ENCODE assay signal across 9 cellular contexts in the genomic region with DNA sequence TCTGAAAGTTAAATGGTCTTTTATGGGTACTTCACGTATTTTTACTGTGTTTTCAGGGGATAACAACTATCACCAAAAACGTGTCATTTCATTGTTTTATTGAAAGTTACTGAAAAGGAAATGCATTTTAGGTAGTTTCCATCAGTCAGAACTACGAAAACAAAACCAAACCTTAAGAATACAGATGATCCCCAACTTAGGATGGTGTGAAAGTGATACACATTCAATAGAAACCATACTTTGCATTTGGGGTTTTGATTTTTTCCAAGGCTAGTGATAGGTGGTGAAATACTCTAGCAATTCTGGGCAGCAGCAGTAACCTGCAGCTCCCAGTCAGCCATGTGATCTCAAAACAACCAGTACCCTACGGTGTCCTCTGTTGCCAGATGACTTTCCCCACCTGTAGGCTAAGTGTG.
DNase-seq lines count a peak whose midpoint lies in the region; ATAC-seq and TF ChIP-seq lines count a peak whose summit lies in the region.
"Had no signal": no experiment of that assay in that cellular context is flagged by ENCODE, and none has a peak within 500 bp of the region (broad histone marks: within the 10 kb centered on the region; RNA-seq: fewer than 3 reads in every experiment).

No MANE protein-coding gene starts in this region.

- no peaks in the 10 kb centered on the region for H3K79me2 ChIP-seq in KMS-11 (ENCODE audit: insufficient read depth, low read depth)

- no peak overlapping the region for H3K27ac ChIP-seq in KMS-11

- no peaks in the 10 kb centered on the region for H3K9me3 Mint-ChIP-seq in activated T-cell treated with anti-CD3 and anti-CD28 coated beads, Interleukin-2, amount 50 U/mL, for 24 hours

- DNase-seq in activated T-cell treated with anti-CD3 and anti-CD28 coated beads, Interleukin-2, amount 50 U/mL, for 24 hours: no peak
- DNase-seq in activated T-cell treated with anti-CD3 and anti-CD28 coated beads for 4 hours: no peak
- DNase-seq in stimulated activated naive CD8-positive, alpha-beta T cell treated with anti-CD3 and anti-CD28 coated beads, Interleukin-15, Interleukin-2, amounts not matched to agents 100 U/mL and 50 U/mL, for 24 hours: no peak
- DNase-seq in globus pallidus (ENCODE audit: low spot score): no peak
- DNase-seq in NCI-H526 treated with DMSO at 0.1 percent for 48 hours (lab: John Stamatoyannopoulos, UW): no peak
- no peak for DNase-seq in HAP-1 (ENCODE audit: low spot score in 2 of 2)
- DNase-seq: NCI-H146 had no signal

- in situ Hi-C loops in HAP-1 (cut with MboI; ENCODE audit: low sequenced_read_pairs): no loop called here

- ATAC-seq in HG02759 (IDR thresholded peaks at IDR 0.05; ENCODE audit: unreplicated experiment): peak; percentile 30
- peak; percentile 64 for ATAC-seq in stimulated activated naive CD8-positive, alpha-beta T cell treated with anti-CD3 and anti-CD28 coated beads, Interleukin-15, Interleukin-2, amounts not matched to agents 100 U/mL and 50 U/mL, for 24 hours

- no peaks in the 10 kb centered on the region for H3K27me3 ChIP-seq in KMS-11 (ENCODE audit: insufficient read depth, low read depth)
- H3K27me3 ChIP-seq in HAP-1 (ENCODE audit: low read depth): no peaks in the 10 kb centered on the region

- H3K4me3 ChIP-seq in KMS-11 (IDR thresholded peaks at IDR 0.05; ENCODE audit: insufficient read depth, low read depth, low read length): no peak overlapping the region
- no peak overlapping the region for H3K4me3 ChIP-seq in HAP-1

- H3K27me3 Mint-ChIP-seq in activated T-cell treated with anti-CD3 and anti-CD28 coated beads, Interleukin-2, amount 50 U/mL, for 24 hours: no peaks in the 10 kb centered on the region

- H3K4me2 ChIP-seq in KMS-11: peak overlapping the region; percentile 19

- H3K36me3 ChIP-seq in KMS-11 (ENCODE audit: insufficient read depth) (no peaks in the 10 kb centered on the region), HAP-1 (replicated peaks) (no peaks in the 10 kb centered on the region)

- H3K4me3 Mint-ChIP-seq in activated T-cell treated with anti-CD3 and anti-CD28 coated beads, Interleukin-2, amount 50 U/mL, for 24 hours: peak overlapping the region; percentile 55

- H3K36me3 Mint-ChIP-seq in activated T-cell treated with anti-CD3 and anti-CD28 coated beads, Interleukin-2, amount 50 U/mL, for 24 hours (ENCODE audit: low read depth): no peaks in the 10 kb centered on the region

- peaks cover 97% of the 10 kb centered on the region for H3K4me1 Mint-ChIP-seq in activated T-cell treated with anti-CD3 and anti-CD28 coated beads, Interleukin-2, amount 50 U/mL, for 24 hours (ENCODE audit: low read depth)

- no peaks in the 10 kb centered on the region for H4K20me1 ChIP-seq in KMS-11 (ENCODE audit: insufficient read depth)

- no peak overlapping the region for H2AFZ ChIP-seq in KMS-11 (ENCODE audit: low read depth)

- peak overlapping the region; percentile 69 for H3K27ac Mint-ChIP-seq in activated T-cell treated with anti-CD3 and anti-CD28 coated beads, Interleukin-2, amount 50 U/mL, for 24 hours

- H3K9ac ChIP-seq in KMS-11: no peak overlapping the region

- H3K4me1 ChIP-seq in KMS-11 (ENCODE audit: low read depth, poor library complexity, severe bottlenecking): peaks cover 76% of the 10 kb centered on the region
- peaks cover 7% of the 10 kb centered on the region for H3K4me1 ChIP-seq in HAP-1

- H3K9me3 ChIP-seq in HAP-1: no peaks in the 10 kb centered on the region

- TF ChIP-seq CTCF in KMS-11 (conservative IDR thresholded peaks at IDR 0.05; ENCODE audit: low read depth, low read length): no peak
